In genomic region chr21:25983745-25984144, GRCh38 we compare ENCODE assay signal across 17 cellular contexts.
DNase-seq lines count a peak whose midpoint lies in the region; ATAC-seq and TF ChIP-seq lines count a peak whose summit lies in the region.
"Had no signal": no experiment of that assay in that cellular context is flagged by ENCODE, and none has a peak within 500 bp of the region (broad histone marks: within the 10 kb centered on the region; RNA-seq: fewer than 3 reads in every experiment).

No MANE protein-coding gene starts in this region.

- H3K36me3 ChIP-seq in iPS-18a (ENCODE audit: control insufficient read depth, low read depth, low read length) (peaks cover 33% of the 10 kb centered on the region), smooth muscle cell (ENCODE audit: low read depth) (peaks cover 13% of the 10 kb centered on the region)

- H3K27me3 ChIP-seq in dorsolateral prefrontal cortex (no peaks in the 10 kb centered on the region), iPS-18a (ENCODE audit: control insufficient read depth, insufficient read depth, low read length) (no peaks in the 10 kb centered on the region), smooth muscle cell (ENCODE audit: low read depth) (no peaks in the 10 kb centered on the region)
- H3K27me3 ChIP-seq: tibial nerve had no signal

- H3K9me3 ChIP-seq in iPS-18a (ENCODE audit: control insufficient read depth, low read depth, low read length) (no peaks in the 10 kb centered on the region), smooth muscle cell (replicated peaks; ENCODE audit: low read depth) (no peaks in the 10 kb centered on the region)
- H3K9me3 ChIP-seq: tibial nerve had no signal

- H3K4me3 ChIP-seq in dorsolateral prefrontal cortex, result peak overlapping the region in 6 of 59 donors; percentile 1 to 38 (median 13)
- H3K4me3 ChIP-seq in iPS-18a (ENCODE audit: low read length), result no peak overlapping the region
- no peak overlapping the region for H3K4me3 ChIP-seq in smooth muscle cell
- H3K4me3 ChIP-seq: tibial nerve had no signal

- H3K9ac ChIP-seq in iPS-18a (ENCODE audit: low read length) (peak overlapping the region; percentile 6), smooth muscle cell (ENCODE audit: low read depth) (no peak overlapping the region)

- no peak overlapping the region for H2AFZ ChIP-seq in smooth muscle cell (ENCODE audit: low read depth)

- DNase-seq in SK-MEL-5 (ENCODE audit: low read depth, low spot score) (peak; percentile 30), dorsolateral prefrontal cortex (no peak), smooth muscle cell (lab: John Stamatoyannopoulos, UW; ENCODE audit: unreplicated experiment) (no peak), NCI-H2171 treated with DMSO at 0.1 percent for 48 hours (lab: John Stamatoyannopoulos, UW) (no peak), GM20000 (ENCODE audit: low spot score) (no peak), NCI-H526 (lab: John Stamatoyannopoulos, UW) (no peak)
- DNase-seq: activated CD4-positive, alpha-beta T cell treated with anti-CD3 and anti-CD28 coated beads, Interleukin-2, amount 50 U/mL, for 4 hours; activated naive CD8-positive, alpha-beta T cell treated with anti-CD3 and anti-CD28 coated beads, Interleukin-2, amount 10 ng/mL, durations not matched to agents 7 days and 5 days; activated T-cell treated with anti-CD3 and anti-CD28 coated beads, Interleukin-2, amount 50 U/mL, for 1 hour; C1 segment of cervical spinal cord; DMS53; head of caudate nucleus; NCI-H1436; NCI-H345 had no signal

- H3K4me1 ChIP-seq in iPS-18a (ENCODE audit: control insufficient read depth, low read depth, low read length) (peaks cover 34% of the 10 kb centered on the region), smooth muscle cell (ENCODE audit: low read depth) (peaks cover 6% of the 10 kb centered on the region)

- H3F3A ChIP-seq in smooth muscle cell (ENCODE audit: low read depth), result peaks cover 8% of the 10 kb centered on the region

- no peaks in the 10 kb centered on the region for H3K79me2 ChIP-seq in smooth muscle cell (ENCODE audit: low read depth)

- in situ Hi-C loops in SK-MEL-5 (cut with HindIII; ENCODE audit: low pct_unique_long_range_greater_than_20kb, low sequenced_read_pairs), result no loop called here

- WGBS in smooth muscle cell (ENCODE audit: low lambda C conversion rate), result 28% methylated on average over 3 of the region's 3 CpGs

- intact Hi-C loops in dorsolateral prefrontal cortex (cut with DNase I), result loop anchor here in 1 of 2 donors (10.0 kb wide), 1 partner anchor 89 kb away; no protein-coding TSS in a partner anchor

- H3K27ac ChIP-seq in dorsolateral prefrontal cortex, result peak overlapping the region in 58 of 59 donors; percentile 0 to 98 (median 80)
- H3K27ac ChIP-seq in iPS-18a (ENCODE audit: low read length), result peak overlapping the region; percentile 55
- peak overlapping the region; percentile 11 for H3K27ac ChIP-seq in smooth muscle cell (ENCODE audit: low read depth)

- no peaks in the 10 kb centered on the region for H4K20me1 ChIP-seq in smooth muscle cell (ENCODE audit: low read depth)

- H3K4me2 ChIP-seq in smooth muscle cell, result no peak overlapping the region

- TF ChIP-seq CTCF in dorsolateral prefrontal cortex (IDR thresholded peaks at IDR 0.05 in 54 of 56, conservative IDR thresholded peaks at IDR 0.05 in 2 of 56; ENCODE audit: low read depth in 1 of 56, partially characterized antibody in 56 of 56) (peak in 2 of 56 donors; percentile 7 to 8), smooth muscle cell (IDR thresholded peaks at IDR 0.05; ENCODE audit: borderline replicate concordance, insufficient read depth, poor library complexity, severe bottlenecking) (no peak), GM20000 (IDR thresholded peaks at IDR 0.05; ENCODE audit: extremely low read depth, missing control alignments) (no peak)

- no peak for ATAC-seq in GM21825 (IDR thresholded peaks at IDR 0.05; ENCODE audit: unreplicated experiment)

Comparison
In these comparisons a context has a peak if more than half of its experiments do, and no peak if none do; other contexts are left out.
1. H3K27ac ChIP-seq: peak in every context shown above with its lines; median percentile 80 in dorsolateral prefrontal cortex; 55 in iPS-18a; 11 in smooth muscle cell.